ENCODE assay signal across 8 cellular contexts in the genomic region with DNA sequence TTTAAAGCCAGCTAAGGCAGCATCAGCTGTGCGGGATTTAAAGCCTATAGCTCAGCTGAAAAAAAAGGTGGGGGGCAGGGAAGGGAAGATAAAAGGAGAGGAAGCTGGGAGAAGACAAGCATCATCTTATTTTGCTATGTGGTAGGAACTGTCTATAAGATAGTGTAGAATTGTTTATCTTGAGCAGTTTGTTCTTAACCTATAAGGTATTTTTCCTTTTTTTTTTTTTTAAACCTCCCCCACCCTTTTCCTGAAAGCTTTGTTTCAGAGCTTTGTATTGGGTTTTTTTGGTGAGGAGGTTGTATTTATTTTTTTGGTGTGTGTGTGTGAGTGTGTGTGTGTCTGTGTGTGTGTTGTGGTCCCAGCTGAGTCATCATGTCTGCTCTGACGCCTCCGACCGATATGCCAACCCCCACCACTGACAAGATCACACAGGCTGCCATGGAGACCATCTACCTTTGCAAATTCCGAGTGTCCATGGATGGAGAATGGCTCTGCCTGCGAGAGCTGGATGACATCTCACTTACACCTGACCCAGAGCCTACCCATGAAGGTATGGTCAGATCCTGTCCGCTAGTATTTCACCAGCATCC. TPM values are rescaled to one million over a fixed set of nuclear protein-coding genes. Genes with fewer than 3 reads are reported as not detected.
DNase-seq lines count a peak whose midpoint lies in the region; ATAC-seq and TF ChIP-seq lines count a peak whose summit lies in the region.

No MANE protein-coding gene starts in this region.

- in situ Hi-C loops in G401 (cut with HindIII; ENCODE audit: low sequenced_read_pairs) = no loop called here
- in situ Hi-C loops in brain microvascular endothelial cell (cut with HindIII; ENCODE audit: low pct_ligation_motif_present, low sequenced_read_pairs) = no loop called here

- peaks cover 55% of the 10 kb centered on the region for H3K79me2 ChIP-seq in OCI-LY1 (ENCODE audit: insufficient read depth, low read length)
- H3K79me2 ChIP-seq in mesendoderm (ENCODE audit: control insufficient read depth, insufficient read depth, low read length) = peaks cover 6% of the 10 kb centered on the region

- H3F3A ChIP-seq in OCI-LY1 (ENCODE audit: insufficient read depth, low read length) = no peaks in the 10 kb centered on the region

- H3K27ac ChIP-seq in OCI-LY1 (ENCODE audit: low read depth, low read length, poor library complexity, severe bottlenecking) (peak overlapping the region; percentile 53), brain microvascular endothelial cell (peak overlapping the region; percentile 77), mesendoderm (ENCODE audit: low read depth, low read length) (no peak overlapping the region), thoracic aorta (peak overlapping the region; percentile 59 to 67)

- H3K18ac ChIP-seq in mesendoderm (ENCODE audit: low read length) = no peak overlapping the region

- peak overlapping the region; percentile 82 for H3K4me2 ChIP-seq in OCI-LY1 (ENCODE audit: low read length)
- no peak overlapping the region for H3K4me2 ChIP-seq in mesendoderm (ENCODE audit: low read length)

- no peak overlapping the region for H3K56ac ChIP-seq in mesendoderm (ENCODE audit: low read length)

- no peak overlapping the region for H3K23ac ChIP-seq in mesendoderm (ENCODE audit: low read length)

- ATAC-seq in thoracic aorta (ENCODE audit: insufficient number of reproducible peaks, low FRiP score, low read depth) (peak; percentile 17), GM19452 (IDR thresholded peaks at IDR 0.05; ENCODE audit: unreplicated experiment) (no peak), GM21723 (IDR thresholded peaks at IDR 0.05; ENCODE audit: unreplicated experiment) (no peak), GM21737 (IDR thresholded peaks at IDR 0.05; ENCODE audit: unreplicated experiment) (no peak)

- no peak overlapping the region for H2BK5ac ChIP-seq in mesendoderm (ENCODE audit: low read length)

- H2BK15ac ChIP-seq in mesendoderm (replicated peaks; ENCODE audit: low read depth) = no peak overlapping the region

- H3K27me3 ChIP-seq in OCI-LY1 (ENCODE audit: insufficient read depth, low read length) (no peaks in the 10 kb centered on the region), brain microvascular endothelial cell (replicated peaks) (no peaks in the 10 kb centered on the region), mesendoderm (ENCODE audit: insufficient read depth, low read length, poor library complexity) (no peaks in the 10 kb centered on the region), thoracic aorta (replicated peaks; ENCODE audit: insufficient read depth) (no peaks in the 10 kb centered on the region)

- no peak overlapping the region for H2BK120ac ChIP-seq in mesendoderm (ENCODE audit: low read depth, low read length)

- H4K20me1 ChIP-seq in OCI-LY1 (ENCODE audit: insufficient read depth, low read length) = no peaks in the 10 kb centered on the region

- no CpG with 5 or more reads among the region's 7 CpGs for WGBS in mesendoderm (ENCODE audit: extremely low coverage, insufficient coverage, low lambda C conversion rate)

- H3K4me3 ChIP-seq in OCI-LY1 (ENCODE audit: low read depth, low read length, poor library complexity, severe bottlenecking) (peak overlapping the region; percentile 39), brain microvascular endothelial cell (ENCODE audit: low read depth, low read length) (peak overlapping the region; percentile 60), mesendoderm (ENCODE audit: low read length) (no peak overlapping the region), thoracic aorta (peak overlapping the region; percentile 75)

- H3K36me3 ChIP-seq in OCI-LY1 (ENCODE audit: insufficient read depth, low read length) = 0 out of 2 replicates have a peak, but pooled peaks cover 3% of the 10 kb centered on the region
- no peaks in the 10 kb centered on the region for H3K36me3 ChIP-seq in brain microvascular endothelial cell (replicated peaks)
- no peaks in the 10 kb centered on the region for H3K36me3 ChIP-seq in mesendoderm (ENCODE audit: control insufficient read depth, insufficient read depth, low read length)
- H3K36me3 ChIP-seq in thoracic aorta = no peaks in the 10 kb centered on the region

- peaks cover 6% of the 10 kb centered on the region for H3K79me1 ChIP-seq in mesendoderm (ENCODE audit: low read length)

- H3K9me2 ChIP-seq in OCI-LY1 (ENCODE audit: low read depth, low read length) = no peaks in the 10 kb centered on the region

- H2AK5ac ChIP-seq in mesendoderm (ENCODE audit: low read length) = no peak overlapping the region

- no peaks in the 10 kb centered on the region for H3K9me3 ChIP-seq in OCI-LY1 (ENCODE audit: low read length)
- no peaks in the 10 kb centered on the region for H3K9me3 ChIP-seq in thoracic aorta

- H2AFZ ChIP-seq in OCI-LY1 (ENCODE audit: low read length) = no peak overlapping the region

- H3K4me1 ChIP-seq in OCI-LY1 (ENCODE audit: insufficient read depth, low read length, severe bottlenecking) (peaks cover 32% of the 10 kb centered on the region), mesendoderm (ENCODE audit: control insufficient read depth, low read depth, low read length) (no peaks in the 10 kb centered on the region), thoracic aorta (ENCODE audit: control insufficient read depth in 1 of 2, low read depth in 2 of 2) (peaks cover 11 to 13% of the 10 kb centered on the region in 2 donors)

- no peak overlapping the region for H4K8ac ChIP-seq in mesendoderm (ENCODE audit: low read depth, low read length)

- no peak for TF ChIP-seq CTCF in OCI-LY1 (IDR thresholded peaks at IDR 0.05; ENCODE audit: low read length)
- no peak for TF ChIP-seq CTCF in brain microvascular endothelial cell (IDR thresholded peaks at IDR 0.05; ENCODE audit: low read depth, low read length, missing control alignments)
- TF ChIP-seq CTCF in thoracic aorta (IDR thresholded peaks at IDR 0.05) = no peak

- no peak overlapping the region for H4K5ac ChIP-seq in mesendoderm (ENCODE audit: low read length)

- no peak overlapping the region for H3K4ac ChIP-seq in mesendoderm (ENCODE audit: low read depth, low read length)

- H3K9ac ChIP-seq in OCI-LY1 (ENCODE audit: low read length) (peak overlapping the region; percentile 29), mesendoderm (ENCODE audit: low read length) (no peak overlapping the region)

- DNase-seq in G401 (ENCODE audit: low spot score) (peak; percentile 72), brain microvascular endothelial cell (peak; percentile 86), mesendoderm (peak; percentile 61), thoracic aorta (ENCODE audit: low spot score) (no peak)

RNA-seq across cellular contexts. Expression of gene RUFY3, which starts 0.5 kb away (rescaled TPM):
- 53.8 and 65.2 TPM in 2 replicates for total RNA-seq in G401 (2014; rRNA removed; shearing (Covaris generic))
- 20.6 TPM for polyA plus RNA-seq in mesendoderm (2013, experiment 1 of 2)
- polyA plus RNA-seq in mesendoderm (2013, experiment 2 of 2) = 20.0 TPM
- 10 to 100 TPM; 72.7 to 100.0 TPM for total RNA-seq in thoracic aorta

RNA-seq across cellular contexts. Expression of gene UTP3, which starts 34.0 kb away (rescaled TPM):
- total RNA-seq in G401 (2014; rRNA removed; shearing (Covaris generic)) = 12.8 and 16.3 TPM in 2 replicates
- 73.6 TPM for polyA plus RNA-seq in mesendoderm (2013, experiment 1 of 2)
- polyA plus RNA-seq in mesendoderm (2013, experiment 2 of 2) = 72.9 TPM
- total RNA-seq in thoracic aorta = 10 to 100 TPM; 15.2 to 32.6 TPM

RNA-seq across cellular contexts. Expression of gene JCHAIN, which starts 56.0 kb away (rescaled TPM):
- not detected in 2 replicates for total RNA-seq in G401 (2014; rRNA removed; shearing (Covaris generic))
- not detected for polyA plus RNA-seq in mesendoderm (2013, experiment 1 of 2)
- polyA plus RNA-seq in mesendoderm (2013, experiment 2 of 2) = not detected
- 1 to 10 TPM; 1.6 to 7.9 TPM for total RNA-seq in thoracic aorta
